ENCODE assay signal across 14 cellular contexts in genomic region chr7:26891400-26892355, GRCh38. TPM values are rescaled to one million over a fixed set of nuclear protein-coding genes. Genes with fewer than 3 reads are reported as not detected.
DNase-seq lines count a peak whose midpoint lies in the region; ATAC-seq and TF ChIP-seq lines count a peak whose summit lies in the region.
"Had no signal": no experiment of that assay in that cellular context is flagged by ENCODE, and none has a peak within 500 bp of the region (broad histone marks: within the 10 kb centered on the region; RNA-seq: fewer than 3 reads in every experiment).

No MANE protein-coding gene starts in this region.

- DNase-seq in GM12865 (ENCODE audit: low read depth) (peak; percentile 37), epithelial cell of prostate (ENCODE audit: low read depth, low spot score) (no peak), type B pancreatic cell (ENCODE audit: extremely low spot score, unreplicated experiment) (no peak)
- no peak for DNase-seq in activated naive CD4-positive, alpha-beta T cell treated with Interleukin-2 at 50 U/mL for 16 hours
- DNase-seq: activated CD8-positive, alpha-beta memory T cell treated with anti-CD3 and anti-CD28 coated beads, Interleukin-2, amount 50 U/mL, for 4 hours; esophagus squamous epithelium; immature natural killer cell; T-helper 2 cell had no signal

- no peak overlapping the region for H3K4me3 Mint-ChIP-seq in type B pancreatic cell
- H3K4me3 Mint-ChIP-seq: CD14-positive monocyte, immature natural killer cell, neural progenitor cell had no signal

- no peak overlapping the region for H3K4me3 ChIP-seq in GM12865 (ENCODE audit: low read depth, low read length)
- H3K4me3 ChIP-seq: esophagus squamous epithelium, neural progenitor cell had no signal

- TF ChIP-seq CTCF in GM12865 (IDR thresholded peaks at IDR 0.05; ENCODE audit: insufficient read depth, low read depth, low read length, missing control alignments): no peak
- no peak for TF ChIP-seq CTCF in type B pancreatic cell (conservative IDR thresholded peaks at IDR 0.05)

- ATAC-seq in GM21717 (IDR thresholded peaks at IDR 0.05; ENCODE audit: unreplicated experiment): peak; percentile 74
- ATAC-seq in HG03565 (IDR thresholded peaks at IDR 0.05; ENCODE audit: unreplicated experiment): peak; percentile 47
- no peak for ATAC-seq in HG03457 (IDR thresholded peaks at IDR 0.05; ENCODE audit: unreplicated experiment)
- no peak for ATAC-seq in HG03280 (IDR thresholded peaks at IDR 0.05; ENCODE audit: unreplicated experiment)

- no peaks in the 10 kb centered on the region for H3K27me3 Mint-ChIP-seq in type B pancreatic cell

- H3K36me3 Mint-ChIP-seq in type B pancreatic cell: no peaks in the 10 kb centered on the region
- H3K36me3 Mint-ChIP-seq: CD14-positive monocyte, immature natural killer cell, neural progenitor cell had no signal

- no peaks in the 10 kb centered on the region for H3K9me3 Mint-ChIP-seq in type B pancreatic cell
- H3K9me3 Mint-ChIP-seq: neural progenitor cell had no signal

- H3K27ac ChIP-seq in epithelial cell of prostate: peak overlapping the region; percentile 43
- H3K27ac ChIP-seq: esophagus squamous epithelium, neural progenitor cell had no signal

- no peak overlapping the region for H3K27ac Mint-ChIP-seq in type B pancreatic cell
- H3K27ac Mint-ChIP-seq: CD14-positive monocyte, immature natural killer cell, neural progenitor cell had no signal

- H3K4me1 Mint-ChIP-seq in type B pancreatic cell (ENCODE audit: unreplicated experiment): no peaks in the 10 kb centered on the region
- H3K4me1 Mint-ChIP-seq: CD14-positive monocyte, immature natural killer cell, neural progenitor cell had no signal

RNA-seq across cellular contexts. Expression of gene SKAP2, which starts 27.3 kb away (rescaled TPM):
- total RNA-seq in type B pancreatic cell (ENCODE audit: low replicate concordance): 25.5 and 61.6 TPM in 2 replicates

Comparison
In these comparisons a context has a peak if more than half of its experiments do, and no peak if none do; other contexts are left out.
1. ATAC-seq: peak in GM21717 (single experiment) and HG03565 (single experiment); none in HG03457 (single experiment) and HG03280 (single experiment).